23 cellular contexts compared by ENCODE assay signal in the genomic region with DNA sequence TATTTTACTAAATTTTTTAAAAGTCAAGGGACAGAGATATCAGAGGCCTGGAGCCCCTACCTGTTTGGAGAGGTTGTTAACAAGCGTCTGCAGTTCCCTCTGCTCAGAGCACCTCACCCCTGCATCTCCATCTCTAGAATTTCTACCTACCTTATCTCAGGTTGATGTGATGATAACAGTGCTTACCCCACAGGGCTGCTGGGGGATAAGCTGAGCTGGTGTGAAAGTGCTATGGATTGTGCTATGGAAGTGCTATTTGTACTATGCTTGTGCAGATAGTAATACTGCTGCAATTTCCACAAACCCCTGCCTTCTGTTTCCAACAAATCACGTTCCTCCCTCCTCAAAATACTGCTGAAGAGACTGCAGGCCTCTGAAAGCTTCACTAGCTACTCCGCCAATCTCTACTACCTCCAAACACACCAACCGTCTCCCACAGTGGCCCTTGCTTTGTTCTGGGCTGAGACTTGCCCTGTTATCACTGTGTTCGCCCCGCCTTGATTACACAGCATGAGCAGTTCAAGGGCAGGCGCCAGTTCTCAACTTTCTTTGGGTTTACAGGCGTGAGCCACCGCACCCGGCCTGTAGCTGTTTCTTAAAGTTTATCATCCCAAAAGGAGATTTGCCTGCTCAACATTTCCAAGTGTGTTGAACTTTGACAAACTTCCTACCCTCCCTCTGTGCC. TPM values are rescaled to one million over a fixed set of nuclear protein-coding genes. Genes with fewer than 3 reads are reported as not detected.
DNase-seq lines count a peak whose midpoint lies in the region; ATAC-seq, FAIRE-seq and TF ChIP-seq lines count a peak whose summit lies in the region.
"Had no signal": no experiment of that assay in that cellular context is flagged by ENCODE, and none has a peak within 500 bp of the region (broad histone marks: within the 10 kb centered on the region; RNA-seq: fewer than 3 reads in every experiment).

No MANE protein-coding gene starts in this region.

- H3K4me1 Mint-ChIP-seq in CD8-positive, alpha-beta memory T cell: no peaks in the 10 kb centered on the region
- H3K4me1 Mint-ChIP-seq: activated CD4-positive, alpha-beta memory T cell treated with anti-CD3 and anti-CD28 coated beads, Interleukin-2, amount 10 ng/mL, durations not matched to agents 7 days and 5 days; activated naive CD4-positive, alpha-beta T cell treated with anti-CD3 and anti-CD28 coated beads, Interleukin-2, amount 50 U/mL, for 24 hours; CD14-positive monocyte; natural killer cell; T-cell had no signal

- TF ChIP-seq EP300 in transverse colon (IDR thresholded peaks at IDR 0.05; ENCODE audit: low read depth): no peak

- H3K4me3 ChIP-seq in bronchial epithelial cell (ENCODE audit: low read depth, low read length): no peak overlapping the region
- no peak overlapping the region for H3K4me3 ChIP-seq in transverse colon
- H3K4me3 ChIP-seq in CD8-positive, alpha-beta memory T cell (ENCODE audit: low read length): no peak overlapping the region
- H3K4me3 ChIP-seq: cardiac muscle cell, coronary artery had no signal

- no peaks in the 10 kb centered on the region for H3K4me1 ChIP-seq in transverse colon
- no peaks in the 10 kb centered on the region for H3K4me1 ChIP-seq in CD8-positive, alpha-beta memory T cell (ENCODE audit: insufficient read depth, low read length)

- DNase-seq in NCI-H226 (peak; percentile 25), bronchial epithelial cell (ENCODE audit: low read depth) (peak; percentile 54), left colon (no peak), transverse colon (peak; percentile 20), NCI-H524 treated with DMSO at 0.1 percent for 48 hours (lab: John Stamatoyannopoulos, UW) (no peak), DMS114 treated with DMSO at 0.1 percent for 48 hours (lab: John Stamatoyannopoulos, UW; ENCODE audit: unreplicated experiment) (no peak)
- DNase-seq in CD8-positive, alpha-beta memory T cell: no peak
- DNase-seq: activated CD4-positive, alpha-beta memory T cell treated with anti-CD3 and anti-CD28 coated beads, Interleukin-2, amount 10 ng/mL, durations not matched to agents 7 days and 5 days; Kasumi-1; left ventricle myocardium superior; midbrain; natural killer cell; NCI-H748 treated with DMSO at 0.1 percent for 48 hours; T-cell had no signal

- no peaks in the 10 kb centered on the region for H3K9me3 ChIP-seq in transverse colon
- H3K9me3 ChIP-seq in CD8-positive, alpha-beta memory T cell (ENCODE audit: low read length): no peaks in the 10 kb centered on the region

- CTCF ChIA-PET in CD8-positive, alpha-beta memory T cell (lab: Charles Lee): interaction anchor here (0.8 kb wide), 1 partner anchor 17 kb away, joined by 3 read pairs; no protein-coding TSS in a partner anchor

- TF ChIP-seq POLR2A in transverse colon (IDR thresholded peaks at IDR 0.05): no peak

- H3K36me3 ChIP-seq in bronchial epithelial cell (ENCODE audit: control insufficient read depth, insufficient read depth, low read length) (no peaks in the 10 kb centered on the region), transverse colon (no peaks in the 10 kb centered on the region)
- no peaks in the 10 kb centered on the region for H3K36me3 ChIP-seq in CD8-positive, alpha-beta memory T cell (ENCODE audit: insufficient read depth, low read length)
- H3K36me3 ChIP-seq: cardiac muscle cell had no signal

- 79 to 87% methylated on average over 3 to 10 of the region's 10 CpGs for WGBS in transverse colon (ENCODE audit: low coverage in 1 of 2), 2 donors

- no peak for FAIRE-seq in bronchial epithelial cell (lab: Jason Lieb, UNC)
- FAIRE-seq: islet of Langerhans, TTC549 had no signal

- intact Hi-C loops in left colon (cut with DNase I, micrococcal nuclease) (no loop called here), transverse colon (cut with DNase I; ENCODE audit: low total_unique reads) (no loop called here)

- ATAC-seq in left colon: peak; percentile 61
- ATAC-seq: activated CD4-positive, CD25-positive, alpha-beta regulatory T cell treated with anti-CD3 and anti-CD28 coated beads, Interleukin-2, amount 50 U/mL, for 24 hours; left ventricle myocardium superior; natural killer cell; T-cell had no signal

- H3K27ac ChIP-seq in transverse colon: no peak overlapping the region
- no peak overlapping the region for H3K27ac ChIP-seq in CD8-positive, alpha-beta memory T cell (ENCODE audit: low read depth, low read length)
- H3K27ac ChIP-seq: cardiac muscle cell, coronary artery had no signal

- no peak overlapping the region for H3K4me3 Mint-ChIP-seq in CD8-positive, alpha-beta memory T cell
- H3K4me3 Mint-ChIP-seq: activated CD4-positive, alpha-beta memory T cell treated with anti-CD3 and anti-CD28 coated beads, Interleukin-2, amount 10 ng/mL, durations not matched to agents 7 days and 5 days; activated naive CD4-positive, alpha-beta T cell treated with anti-CD3 and anti-CD28 coated beads, Interleukin-2, amount 50 U/mL, for 24 hours; CD14-positive monocyte; natural killer cell; T-cell; type B pancreatic cell had no signal

- H3K27me3 ChIP-seq in bronchial epithelial cell (ENCODE audit: control insufficient read depth, insufficient read depth, low read length): no peaks in the 10 kb centered on the region
- no peaks in the 10 kb centered on the region for H3K27me3 ChIP-seq in transverse colon
- H3K27me3 ChIP-seq in CD8-positive, alpha-beta memory T cell (ENCODE audit: insufficient read depth, low read length, poor library complexity, severe bottlenecking): no peaks in the 10 kb centered on the region
- H3K27me3 ChIP-seq: cardiac muscle cell had no signal

- no peak overlapping the region for H3K27ac Mint-ChIP-seq in CD8-positive, alpha-beta memory T cell
- H3K27ac Mint-ChIP-seq: activated CD4-positive, alpha-beta memory T cell treated with anti-CD3 and anti-CD28 coated beads, Interleukin-2, amount 10 ng/mL, durations not matched to agents 7 days and 5 days; activated naive CD4-positive, alpha-beta T cell treated with anti-CD3 and anti-CD28 coated beads, Interleukin-2, amount 50 U/mL, for 24 hours; activated T-helper 2 cell treated with anti-CD3 and anti-CD28 coated beads, Interferon-gamma antibody, Interleukin-2, Interleukin-4, amounts not matched to agents 10 μg/mL and 5 μg/mL and 100 μg/mL, durations not matched to agents 14 hours and 24 hours and 36 hours; CD14-positive monocyte; natural killer cell; T-cell; type B pancreatic cell had no signal

- POLR2A ChIA-PET in CD8-positive, alpha-beta memory T cell (lab: Charles Lee): no interaction called here

- no peak for TF ChIP-seq CTCF in bronchial epithelial cell (IDR thresholded peaks at IDR 0.05; ENCODE audit: insufficient read depth, low read length, severe bottlenecking)
- TF ChIP-seq CTCF in transverse colon (IDR thresholded peaks at IDR 0.05): no peak

- no peaks in the 10 kb centered on the region for H3K36me3 Mint-ChIP-seq in CD8-positive, alpha-beta memory T cell
- H3K36me3 Mint-ChIP-seq: activated naive CD4-positive, alpha-beta T cell treated with anti-CD3 and anti-CD28 coated beads, Interleukin-2, amount 50 U/mL, for 24 hours; CD14-positive monocyte; natural killer cell; T-cell; type B pancreatic cell had no signal

- in situ Hi-C loops in transverse colon (cut with MboI; ENCODE audit: low pct_ligation_motif_present in 1 of 4, low pct_unique_long_range_greater_than_20kb in 1 of 4, low sequenced_read_pairs in 3 of 4): no loop called here

- no peaks in the 10 kb centered on the region for H3K9me3 Mint-ChIP-seq in CD8-positive, alpha-beta memory T cell
- H3K9me3 Mint-ChIP-seq: activated CD4-positive, alpha-beta memory T cell treated with anti-CD3 and anti-CD28 coated beads, Interleukin-2, amount 10 ng/mL, durations not matched to agents 7 days and 5 days; activated naive CD4-positive, alpha-beta T cell treated with anti-CD3 and anti-CD28 coated beads, Interleukin-2, amount 50 U/mL, for 24 hours; activated T-helper 2 cell treated with anti-CD3 and anti-CD28 coated beads, Interferon-gamma antibody, Interleukin-2, Interleukin-4, amounts not matched to agents 10 μg/mL and 5 μg/mL and 100 μg/mL, durations not matched to agents 14 hours and 24 hours and 36 hours; CD14-positive monocyte; natural killer cell; T-cell; type B pancreatic cell had no signal

- peaks cover 0 to 1% of the 10 kb centered on the region in 2 donors for H3K27me3 Mint-ChIP-seq in CD8-positive, alpha-beta memory T cell
- H3K27me3 Mint-ChIP-seq: activated CD4-positive, alpha-beta memory T cell treated with anti-CD3 and anti-CD28 coated beads, Interleukin-2, amount 10 ng/mL, durations not matched to agents 7 days and 5 days; activated naive CD4-positive, alpha-beta T cell treated with anti-CD3 and anti-CD28 coated beads, Interleukin-2, amount 50 U/mL, for 24 hours; T-cell had no signal

RNA-seq across cellular contexts. Expression of gene PARL, which starts 28.4 kb away (rescaled TPM):
- 68.0 and 75.6 TPM in 2 replicates for total RNA-seq in bronchial epithelial cell
- 10 to 100 TPM; 60.6 to 78.0 TPM for total RNA-seq in left colon
- 10 to 100 TPM; 27.3 to 61.3 (median 48.8) TPM for total RNA-seq in transverse colon
- total RNA-seq in CD8-positive, alpha-beta memory T cell: 10 to 100 TPM; 95.9 to 98.1 TPM
- polyA plus RNA-seq in CD8-positive, alpha-beta memory T cell: 93.4 TPM

Comparison
In these comparisons a context has a peak if more than half of its experiments do, and no peak if none do; other contexts are left out.
1. DNase-seq: peak in NCI-H226 (single experiment), bronchial epithelial cell (single experiment) and transverse colon (single experiment); none in left colon (0 of 2), NCI-H524 treated with DMSO at 0.1 percent for 48 hours (single experiment), CD8-positive, alpha-beta memory T cell (0 of 5) and DMS114 treated with DMSO at 0.1 percent for 48 hours (single experiment).